ENCODE assay signal across 23 cellular contexts in genomic region chr15:22239806-22240180, GRCh38.
"Had no signal": no experiment of that assay in that cellular context is flagged by ENCODE, and none has a peak within 500 bp of the region (broad histone marks: within the 10 kb centered on the region; RNA-seq: fewer than 3 reads in every experiment).

No MANE protein-coding gene starts in this region.

- H3K36me3 ChIP-seq: adrenal gland had no signal

- H3K4me3 ChIP-seq: adrenal gland had no signal

- H3K4me3 Mint-ChIP-seq: activated B cell treated with CpG ODN at 0.5 μM for 24 hours; activated CD4-positive, alpha-beta memory T cell treated with anti-CD3 and anti-CD28 coated beads, Interleukin-2, amount 10 ng/mL, durations not matched to agents 7 days and 5 days; activated CD4-positive, alpha-beta T cell treated with anti-CD3 and anti-CD28 coated beads, Interleukin-2, amount 10 ng/mL, durations not matched to agents 7 days and 5 days; activated naive CD8-positive, alpha-beta T cell treated with anti-CD3 and anti-CD28 coated beads, Interleukin-2, amount 10 ng/mL, durations not matched to agents 7 days and 5 days; activated T-helper 17 cell treated with anti-CD3 and anti-CD28 coated beads, Interleukin-2, amount 50 U/mL, for 72 hours; T-cell had no signal

- H3K9me3 Mint-ChIP-seq: activated B cell treated with CpG ODN at 0.5 μM for 24 hours; activated CD4-positive, alpha-beta T cell treated with anti-CD3 and anti-CD28 coated beads, Interleukin-2, amount 10 ng/mL, durations not matched to agents 7 days and 5 days; activated naive CD8-positive, alpha-beta T cell treated with anti-CD3 and anti-CD28 coated beads, Interleukin-2, amount 10 ng/mL, durations not matched to agents 7 days and 5 days; activated T-helper 17 cell treated with anti-CD3 and anti-CD28 coated beads, Interleukin-2, amount 50 U/mL, for 72 hours; T-cell had no signal

- H3K27ac ChIP-seq: adrenal gland had no signal

- DNase-seq: activated B cell treated with CpG ODN at 0.5 μM for 24 hours; activated CD4-positive, alpha-beta memory T cell treated with anti-CD3 and anti-CD28 coated beads, Interleukin-2, amount 10 ng/mL, durations not matched to agents 7 days and 5 days; activated CD4-positive, alpha-beta T cell treated with anti-CD3 and anti-CD28 coated beads for 1 hour; activated CD4-positive, alpha-beta T cell treated with anti-CD3 and anti-CD28 coated beads, Interleukin-2, amount 10 ng/mL, durations not matched to agents 7 days and 5 days; activated naive CD4-positive, alpha-beta T cell treated with anti-CD3 and anti-CD28 coated beads, Interleukin-2, amount 50 U/mL, for 16 hours; activated naive CD8-positive, alpha-beta T cell treated with anti-CD3 and anti-CD28 coated beads, Interleukin-2, amount 10 ng/mL, durations not matched to agents 7 days and 5 days; activated T-cell treated with anti-CD3 and anti-CD28 coated beads for 4 hours; adrenal gland; anterior cingulate cortex; caudate nucleus; IMR-90; Kasumi-1; KBM-7; NCI-H1048; NCI-H2029; NCI-H345; NCI-H510A; NCI-H69; SIG-M5; T-cell; T-helper 2 cell; T1000 had no signal

- H3K9me3 ChIP-seq: adrenal gland had no signal

- H3K27me3 Mint-ChIP-seq: activated CD4-positive, alpha-beta memory T cell treated with anti-CD3 and anti-CD28 coated beads, Interleukin-2, amount 10 ng/mL, durations not matched to agents 7 days and 5 days; activated naive CD8-positive, alpha-beta T cell treated with anti-CD3 and anti-CD28 coated beads, Interleukin-2, amount 10 ng/mL, durations not matched to agents 7 days and 5 days had no signal

- H3K27me3 ChIP-seq: adrenal gland had no signal

- H3K4me1 Mint-ChIP-seq: activated B cell treated with CpG ODN at 0.5 μM for 24 hours; activated CD4-positive, alpha-beta T cell treated with anti-CD3 and anti-CD28 coated beads, Interleukin-2, amount 10 ng/mL, durations not matched to agents 7 days and 5 days; activated naive CD8-positive, alpha-beta T cell treated with anti-CD3 and anti-CD28 coated beads, Interleukin-2, amount 10 ng/mL, durations not matched to agents 7 days and 5 days; activated T-helper 17 cell treated with anti-CD3 and anti-CD28 coated beads, Interleukin-2, amount 50 U/mL, for 72 hours had no signal

- H3K36me3 Mint-ChIP-seq: activated naive CD8-positive, alpha-beta T cell treated with anti-CD3 and anti-CD28 coated beads, Interleukin-2, amount 10 ng/mL, durations not matched to agents 7 days and 5 days; T-cell had no signal

- H3K27ac Mint-ChIP-seq: activated B cell treated with CpG ODN at 0.5 μM for 24 hours; activated CD4-positive, alpha-beta memory T cell treated with anti-CD3 and anti-CD28 coated beads, Interleukin-2, amount 10 ng/mL, durations not matched to agents 7 days and 5 days; activated CD4-positive, alpha-beta T cell treated with anti-CD3 and anti-CD28 coated beads, Interleukin-2, amount 10 ng/mL, durations not matched to agents 7 days and 5 days; activated naive CD8-positive, alpha-beta T cell treated with anti-CD3 and anti-CD28 coated beads, Interleukin-2, amount 10 ng/mL, durations not matched to agents 7 days and 5 days; activated T-helper 17 cell treated with anti-CD3 and anti-CD28 coated beads, Interleukin-2, amount 50 U/mL, for 72 hours; T-cell had no signal

- H3K4me1 ChIP-seq: adrenal gland had no signal
